ENCODE assay signal across 32 cellular contexts in the genomic region with DNA sequence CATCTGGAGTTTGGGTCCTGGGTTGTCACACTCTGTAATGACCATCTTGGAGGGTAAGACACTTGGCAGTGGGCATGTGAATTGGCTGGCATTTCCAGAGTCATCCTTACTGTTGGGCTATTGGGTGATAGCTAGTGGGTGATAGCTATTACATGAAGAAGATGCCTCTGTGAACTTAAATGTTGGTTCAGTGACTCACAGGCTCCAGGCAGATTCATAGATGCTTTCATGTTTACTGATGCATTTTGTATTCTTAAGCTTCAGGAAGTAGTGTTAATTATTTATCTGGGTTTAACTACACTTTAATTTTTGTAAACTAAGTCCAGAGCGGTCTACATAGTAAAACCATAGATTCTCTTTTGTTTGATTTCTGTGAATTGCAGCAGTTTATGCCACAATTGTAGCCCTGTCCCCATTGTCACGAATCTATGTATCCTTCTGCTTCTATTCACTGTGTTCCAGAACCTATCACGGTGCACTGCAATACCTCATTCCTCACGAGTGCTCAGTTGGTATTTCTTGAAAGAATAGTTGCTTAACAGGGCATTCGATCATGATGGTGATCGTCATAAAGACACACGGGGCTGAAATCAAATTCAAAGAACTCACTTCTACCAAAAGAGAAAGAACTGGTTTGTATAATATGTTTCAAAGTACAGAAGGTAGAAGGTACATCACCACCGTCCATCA.
A peak's percentile ranks its signal among the peaks of the same experiment; 100 is the strongest.
DNase-seq lines count a peak whose midpoint lies in the region; ATAC-seq, FAIRE-seq and TF ChIP-seq lines count a peak whose summit lies in the region.
"Had no signal": no experiment of that assay in that cellular context is flagged by ENCODE, and none has a peak within 500 bp of the region (broad histone marks: within the 10 kb centered on the region; RNA-seq: fewer than 3 reads in every experiment).

No MANE protein-coding gene starts in this region.

- TF ChIP-seq POLR2A in A549 (IDR thresholded peaks at IDR 0.05; ENCODE audit: low read length) (no peak), H1 (IDR thresholded peaks at IDR 0.05; ENCODE audit: control extremely low read depth in 1 of 2, low read depth in 2 of 2, low read length in 2 of 2) (no peak)

- 0 out of 2 replicates have a peak overlapping the region, but pooled peaks have one; percentile 58 for H2AK5ac ChIP-seq in H1 (ENCODE audit: low read depth, low read length)

- peaks cover 46% of the 10 kb centered on the region for H3K4me1 ChIP-seq in A549
- peaks cover 61% of the 10 kb centered on the region for H3K4me1 ChIP-seq in GM23338 (ENCODE audit: insufficient read depth)
- peaks cover 7 to 26% (median 23%) of the 10 kb centered on the region in 4 experiments for H3K4me1 ChIP-seq in H1 (replicated peaks in 1 of 4; ENCODE audit: control insufficient read depth in 3 of 4, insufficient read depth in 4 of 4, low read length in 3 of 4)
- H3K4me1 ChIP-seq in kidney (ENCODE audit: control insufficient read depth in 1 of 2, insufficient read depth in 1 of 2, low read depth in 1 of 2, low read length in 2 of 2), result no peaks in the 10 kb centered on the region
- H3K4me1 ChIP-seq: Peyer's patch, psoas muscle, sigmoid colon had no signal

- peak overlapping the region; percentile 92 for H4K91ac ChIP-seq in H1 (replicated peaks; ENCODE audit: insufficient read length, low read length)

- H3K4me3 ChIP-seq in A549, result no peak overlapping the region
- H3K4me3 ChIP-seq in GM23338, result no peak overlapping the region
- H3K4me3 ChIP-seq in H1 (ENCODE audit: extremely low read depth in 1 of 4, insufficient read depth in 2 of 4, low read depth in 3 of 4, low read length in 4 of 4), result no peak overlapping the region
- H3K4me3 ChIP-seq in kidney (ENCODE audit: low read length in 2 of 2), result no peak overlapping the region
- H3K4me3 ChIP-seq: dorsolateral prefrontal cortex, GM12878, lower lobe of right lung, Peyer's patch, psoas muscle, sigmoid colon had no signal

- H3K18ac ChIP-seq in H1 (ENCODE audit: extremely low read depth, low read length), result peak overlapping the region; percentile 85; the same call in 1 of the 2 replicates

- H3K9me3 Mint-ChIP-seq in GM23338, result no peaks in the 10 kb centered on the region; the same call in 2 of the 3 replicates
- H3K9me3 Mint-ChIP-seq: activated CD4-positive, alpha-beta memory T cell treated with anti-CD3 and anti-CD28 coated beads, Interleukin-2, amount 10 ng/mL, durations not matched to agents 7 days and 5 days; activated naive CD4-positive, alpha-beta T cell treated with anti-CD3 and anti-CD28 coated beads, Interleukin-2, amount 10 ng/mL, durations not matched to agents 7 days and 5 days; activated T-helper 1 cell treated with anti-CD3 and anti-CD28 coated beads, Interleukin-12 subunit alpha, Interleukin-12 subunit beta, Interleukin-2, Interleukin-4 antibody, amounts not matched to agents 30 ng/mL and 10 ng/mL and 1 ng/mL, durations not matched to agents 14 hours and 24 hours and 36 hours; CD4-positive, alpha-beta memory T cell; natural killer cell; stimulated activated memory B cell treated with anti-CD40 and anti-IgM and Interleukin-4, amounts not matched to agents 10 μg/mL and 1 μg/mL and 100 μg/mL, for 72 hours had no signal

- H3F3A ChIP-seq in GM23338 (replicated peaks; ENCODE audit: low read depth), result peaks cover 5% of the 10 kb centered on the region

- 16% methylated on average over 8 of the region's 8 CpGs for WGBS in A549 (ENCODE audit: missing lambda C conversion rate)
- 87% methylated on average over 8 of the region's 8 CpGs; no CpG with 5 or more reads in 1 of the 2 experiments for WGBS in H1 (ENCODE audit: extremely low coverage in 1 of 2, insufficient coverage in 1 of 2, insufficient read length in 1 of 2, insufficient replicate concordance in 2 of 2, low coverage in 1 of 2, low lambda C conversion rate in 2 of 2, missing lambda C conversion rate in 1 of 2), 2 experiments

- peak overlapping the region; percentile 97; the same call in 1 of the 2 replicates for H2BK20ac ChIP-seq in H1 (ENCODE audit: low read length)

- H3K23ac ChIP-seq in H1 (ENCODE audit: insufficient read length), result no peak overlapping the region

- no peak overlapping the region for H4K8ac ChIP-seq in H1 (ENCODE audit: extremely low read depth, insufficient read depth, low read length)

- no peak overlapping the region for H3K14ac ChIP-seq in H1 (ENCODE audit: insufficient read length)

- H4K20me1 ChIP-seq in GM23338 (replicated peaks; ENCODE audit: insufficient read depth), result no peaks in the 10 kb centered on the region
- H4K20me1 ChIP-seq in H1 (replicated peaks in 1 of 2; ENCODE audit: control insufficient read depth in 1 of 2, insufficient read depth in 2 of 2, low read length in 2 of 2), result no peaks in the 10 kb centered on the region

- no peak for TF ChIP-seq CTCF in A549 (IDR thresholded peaks at IDR 0.05)
- no peak for TF ChIP-seq CTCF in GM23338 (conservative IDR thresholded peaks at IDR 0.05; ENCODE audit: low read depth in 2 of 2)
- no peak for TF ChIP-seq CTCF in H1 (IDR thresholded peaks at IDR 0.05; ENCODE audit: control extremely low read depth in 1 of 3, insufficient read depth in 1 of 3, low read depth in 1 of 3, low read length in 3 of 3)
- no peak for TF ChIP-seq CTCF in kidney (IDR thresholded peaks at IDR 0.05; ENCODE audit: borderline replicate concordance, extremely low read depth, insufficient read depth)

- H3K56ac ChIP-seq in H1 (replicated peaks; ENCODE audit: insufficient read length, low read depth, low read length), result no peak overlapping the region

- peak overlapping the region; percentile 8 for H2BK120ac ChIP-seq in H1 (replicated peaks; ENCODE audit: low read depth, low read length)

- H4K5ac ChIP-seq in H1 (ENCODE audit: insufficient read length, low read depth, low read length), result no peak overlapping the region

- H3K27ac ChIP-seq in A549 (peak overlapping the region; percentile 67 to 73), GM23338 (ENCODE audit: low read depth) (no peak overlapping the region), H1 (ENCODE audit: low read depth, low read length) (no peak overlapping the region), kidney (ENCODE audit: low read depth in 2 of 2, low read length in 2 of 2) (no peak overlapping the region)
- H3K27ac ChIP-seq: brain microvascular endothelial cell, lower lobe of right lung, Peyer's patch, psoas muscle, sigmoid colon had no signal

- H3K4ac ChIP-seq in H1 (replicated peaks; ENCODE audit: insufficient read length, low read depth, low read length), result no peak overlapping the region

- no peak overlapping the region for H2BK15ac ChIP-seq in H1 (ENCODE audit: low read length)

- H3K79me1 ChIP-seq in H1 (ENCODE audit: low read depth, low read length), result no peaks in the 10 kb centered on the region

- peak overlapping the region; percentile 99; the same call in 1 of the 2 replicates for H2BK5ac ChIP-seq in H1 (ENCODE audit: low read depth, low read length)

- no peaks in the 10 kb centered on the region for H3K9me3 ChIP-seq in A549
- H3K9me3 ChIP-seq in H1 (ENCODE audit: insufficient read depth in 2 of 2, low read depth in 1 of 2, low read length in 1 of 2), result no peaks in the 10 kb centered on the region
- no peaks in the 10 kb centered on the region for H3K9me3 ChIP-seq in kidney (ENCODE audit: control insufficient read depth in 1 of 2, low read length in 2 of 2)
- H3K9me3 ChIP-seq: lower lobe of right lung, Peyer's patch, psoas muscle, sigmoid colon had no signal

- peak; percentile 86 to 91 for ATAC-seq in A549
- no peak for ATAC-seq in GM23338
- ATAC-seq in GM18517 (IDR thresholded peaks at IDR 0.05; ENCODE audit: unreplicated experiment), result no peak
- ATAC-seq: GM12878; lower lobe of right lung; natural killer cell; psoas muscle; stimulated activated memory B cell treated with anti-CD40 and anti-IgM and Interleukin-4, amounts not matched to agents 10 μg/mL and 1 μg/mL and 100 μg/mL, for 72 hours had no signal

- H3K36me3 Mint-ChIP-seq in GM23338 (ENCODE audit: low read depth), result no peaks in the 10 kb centered on the region
- H3K36me3 Mint-ChIP-seq: activated naive CD4-positive, alpha-beta T cell treated with anti-CD3 and anti-CD28 coated beads, Interleukin-2, amount 10 ng/mL, durations not matched to agents 7 days and 5 days; CD4-positive, alpha-beta memory T cell; natural killer cell; stimulated activated memory B cell treated with anti-CD40 and anti-IgM and Interleukin-4, amounts not matched to agents 10 μg/mL and 1 μg/mL and 100 μg/mL, for 72 hours had no signal

- peaks cover 76% of the 10 kb centered on the region for H3K4me1 Mint-ChIP-seq in GM23338
- H3K4me1 Mint-ChIP-seq: activated CD4-positive, alpha-beta memory T cell treated with anti-CD3 and anti-CD28 coated beads, Interleukin-2, amount 10 ng/mL, durations not matched to agents 7 days and 5 days; activated naive CD4-positive, alpha-beta T cell treated with anti-CD3 and anti-CD28 coated beads, Interleukin-2, amount 10 ng/mL, durations not matched to agents 7 days and 5 days; natural killer cell; stimulated activated memory B cell treated with anti-CD40 and anti-IgM and Interleukin-4, amounts not matched to agents 10 μg/mL and 1 μg/mL and 100 μg/mL, for 72 hours had no signal

- intact Hi-C loops in kidney (cut with DNase I), result no loop called here

- no peak for FAIRE-seq in A549 (lab: Jason Lieb, UNC)
- FAIRE-seq in H1 (lab: Jason Lieb, UNC), result no peak
- FAIRE-seq in kidney (lab: Jason Lieb, UNC), result no peak
- FAIRE-seq: endometrium, GM12878 had no signal

- H3K36me3 ChIP-seq in GM23338 (ENCODE audit: insufficient read depth), result no peaks in the 10 kb centered on the region
- no peaks in the 10 kb centered on the region for H3K36me3 ChIP-seq in H1 (ENCODE audit: control insufficient read depth in 2 of 4, insufficient read depth in 4 of 4, low read length in 3 of 4)
- no peaks in the 10 kb centered on the region for H3K36me3 ChIP-seq in kidney (ENCODE audit: control insufficient read depth in 1 of 2, insufficient read depth in 2 of 2, low read length in 2 of 2)
- H3K36me3 ChIP-seq: brain microvascular endothelial cell, lower lobe of right lung, Peyer's patch, sigmoid colon had no signal

- H3K4me2 ChIP-seq in A549 (peak overlapping the region; percentile 68), GM23338 (0 out of 2 replicates have a peak overlapping the region, but pooled peaks have one; percentile 59), H1 (ENCODE audit: insufficient read depth in 1 of 2, low read depth in 2 of 2, low read length in 2 of 2) (no peak overlapping the region)

- TF ChIP-seq EP300 in A549 (IDR thresholded peaks at IDR 0.05), result no peak
- TF ChIP-seq EP300 in H1 (IDR thresholded peaks at IDR 0.05; ENCODE audit: borderline replicate concordance in 1 of 2, low read depth in 2 of 2, low read length in 2 of 2), result no peak

- H3K79me2 ChIP-seq in GM23338 (replicated peaks; ENCODE audit: insufficient read depth) (0 out of 2 replicates have a peak, but pooled peaks cover 3% of the 10 kb centered on the region), H1 (ENCODE audit: control insufficient read depth in 1 of 2, insufficient read depth in 2 of 2, low read length in 2 of 2) (no peaks in the 10 kb centered on the region)

- H3K27me3 Mint-ChIP-seq in GM23338 (ENCODE audit: insufficient read depth, low read depth, poor library complexity), result peaks cover 26% of the 10 kb centered on the region
- H3K27me3 Mint-ChIP-seq: activated naive CD4-positive, alpha-beta T cell treated with anti-CD3 and anti-CD28 coated beads, Interleukin-2, amount 10 ng/mL, durations not matched to agents 7 days and 5 days had no signal

- POLR2A ChIA-PET in A549 (lab: Yijun Ruan, JAX) (no interaction called here), H1 (lab: Charles Lee; ENCODE audit: partially characterized antibody) (no interaction called here)

- H3K27me3 ChIP-seq in GM23338 (ENCODE audit: insufficient read depth) (no peaks in the 10 kb centered on the region), H1 (replicated peaks in 1 of 4; ENCODE audit: control insufficient read depth in 3 of 4, extremely low read depth in 1 of 4, insufficient read depth in 3 of 4, low read length in 3 of 4) (no peaks in the 10 kb centered on the region; a peak in 1 of 7 replicates)
- H3K27me3 ChIP-seq: brain microvascular endothelial cell, dorsolateral prefrontal cortex, Peyer's patch, sigmoid colon had no signal

- H3K9ac ChIP-seq in H1 (replicated peaks in 1 of 4; ENCODE audit: extremely low read depth in 1 of 4, low read depth in 3 of 4, low read length in 3 of 4) (no peak overlapping the region), kidney (ENCODE audit: low read length in 2 of 2) (no peak overlapping the region)

- peak overlapping the region; percentile 88; the same call in 1 of the 2 replicates for H2BK12ac ChIP-seq in H1 (ENCODE audit: low read depth, low read length)

- H3K9me2 ChIP-seq in GM23338 (ENCODE audit: insufficient read depth), result no peaks in the 10 kb centered on the region

- 0 out of 2 replicates have a peak, but pooled peaks cover 2% of the 10 kb centered on the region for H3K23me2 ChIP-seq in H1 (ENCODE audit: low read depth, low read length)

- DNase-seq in A549 (ENCODE audit: low read depth in 1 of 2, low spot score in 1 of 2) (peak; percentile 53 to 76), GM23338 (ENCODE audit: low spot score) (no peak), H1 (ENCODE audit: low read depth in 1 of 2, low spot score in 2 of 2) (no peak), kidney tubule cell (ENCODE audit: low spot score) (peak; percentile 83), mesenteric fat pad (ENCODE audit: low spot score) (no peak), kidney (no peak), NCI-H774 (lab: John Stamatoyannopoulos, UW) (no peak)
- DNase-seq: 8988T; activated CD4-positive, alpha-beta memory T cell treated with anti-CD3 and anti-CD28 coated beads, Interleukin-2, amount 10 ng/mL, durations not matched to agents 7 days and 5 days; activated CD8-positive, alpha-beta memory T cell treated with anti-CD3 and anti-CD28 coated beads, Interleukin-2, amount 50 U/mL, for 48 hours; activated naive CD4-positive, alpha-beta T cell treated with anti-CD3 and anti-CD28 coated beads, Interleukin-2, amount 10 ng/mL, durations not matched to agents 7 days and 5 days; amniotic stem cell; brain microvascular endothelial cell; CD4-positive, alpha-beta memory T cell; lower lobe of right lung; natural killer cell; NCI-H1436 treated with DMSO at 0.1 percent for 48 hours; NCI-H226; NCI-H69; nucleus accumbens; psoas muscle; SIG-M5; sigmoid colon; stimulated activated CD4-positive, alpha-beta T cell treated with anti-CD3 and anti-CD28 coated beads, Interleukin-15, amount 100 ng/mL, for 24 hours; trophoblast cell had no signal

- CTCF ChIA-PET in A549 (lab: Yijun Ruan, JAX), result interaction anchor here (1.1 to 1.5 kb wide), 2 partner anchors 21 to 93 kb away, joined by 3 read pairs; no protein-coding TSS in a partner anchor
- CTCF ChIA-PET in H1 (lab: Charles Lee; ENCODE audit: partially characterized antibody), result interaction anchor here (0.6 to 1.1 kb wide), 3 partner anchors 54 to 309 kb away, joined by 3 read pairs; no protein-coding TSS in a partner anchor

- no peak overlapping the region for H3K4me3 Mint-ChIP-seq in GM23338
- H3K4me3 Mint-ChIP-seq: activated CD4-positive, alpha-beta memory T cell treated with anti-CD3 and anti-CD28 coated beads, Interleukin-2, amount 10 ng/mL, durations not matched to agents 7 days and 5 days; activated naive CD4-positive, alpha-beta T cell treated with anti-CD3 and anti-CD28 coated beads, Interleukin-2, amount 10 ng/mL, durations not matched to agents 7 days and 5 days; activated T-helper 1 cell treated with anti-CD3 and anti-CD28 coated beads, Interleukin-12 subunit alpha, Interleukin-12 subunit beta, Interleukin-2, Interleukin-4 antibody, amounts not matched to agents 30 ng/mL and 10 ng/mL and 1 ng/mL, durations not matched to agents 14 hours and 24 hours and 36 hours; CD4-positive, alpha-beta memory T cell; natural killer cell; stimulated activated memory B cell treated with anti-CD40 and anti-IgM and Interleukin-4, amounts not matched to agents 10 μg/mL and 1 μg/mL and 100 μg/mL, for 72 hours had no signal

- H3K27ac Mint-ChIP-seq in GM23338, result no peak overlapping the region
- H3K27ac Mint-ChIP-seq: activated CD4-positive, alpha-beta memory T cell treated with anti-CD3 and anti-CD28 coated beads, Interleukin-2, amount 10 ng/mL, durations not matched to agents 7 days and 5 days; activated naive CD4-positive, alpha-beta T cell treated with anti-CD3 and anti-CD28 coated beads, Interleukin-2, amount 10 ng/mL, durations not matched to agents 7 days and 5 days; activated T-helper 1 cell treated with anti-CD3 and anti-CD28 coated beads, Interleukin-12 subunit alpha, Interleukin-12 subunit beta, Interleukin-2, Interleukin-4 antibody, amounts not matched to agents 30 ng/mL and 10 ng/mL and 1 ng/mL, durations not matched to agents 14 hours and 24 hours and 36 hours; natural killer cell; stimulated activated memory B cell treated with anti-CD40 and anti-IgM and Interleukin-4, amounts not matched to agents 10 μg/mL and 1 μg/mL and 100 μg/mL, for 72 hours had no signal

- no peak overlapping the region for H2AFZ ChIP-seq in GM23338
- no peak overlapping the region for H2AFZ ChIP-seq in H1 (ENCODE audit: low read length)

- TF ChIP-seq RAD21 in A549 (conservative IDR thresholded peaks at IDR 0.05 in 1 of 2, IDR thresholded peaks at IDR 0.05 in 1 of 2) (no peak), H1 (IDR thresholded peaks at IDR 0.05 in 1 of 2, conservative IDR thresholded peaks at IDR 0.05 in 1 of 2; ENCODE audit: low read depth in 2 of 2, low read length in 2 of 2) (no peak)

Comparison
In these comparisons a context has a peak if more than half of its experiments do, and no peak if none do; other contexts are left out.
1. ATAC-seq: peak in A549 (2 of 2); none in GM23338 (single experiment) and GM18517 (single experiment).
2. DNase-seq: peak in A549 (2 of 2) and kidney tubule cell (single experiment); none in GM23338 (single experiment), H1 (0 of 2), mesenteric fat pad (single experiment), kidney (single experiment) and NCI-H774 (single experiment).
3. H3K27ac ChIP-seq: peak in A549 (2 of 2); none in GM23338 (single experiment), H1 (single experiment) and kidney (0 of 2).
4. H3K4me2 ChIP-seq: peak in A549 (single experiment) and GM23338 (single experiment); none in H1 (0 of 2).
5. Of the 18 proteins assayed by ChIP-seq in both H1 and A549: peak only in H1: none; only in A549: MAX; in both: none; in neither: 16; mixed calls (peak in some experiments, not most) for 1.